In the genomic region with DNA sequence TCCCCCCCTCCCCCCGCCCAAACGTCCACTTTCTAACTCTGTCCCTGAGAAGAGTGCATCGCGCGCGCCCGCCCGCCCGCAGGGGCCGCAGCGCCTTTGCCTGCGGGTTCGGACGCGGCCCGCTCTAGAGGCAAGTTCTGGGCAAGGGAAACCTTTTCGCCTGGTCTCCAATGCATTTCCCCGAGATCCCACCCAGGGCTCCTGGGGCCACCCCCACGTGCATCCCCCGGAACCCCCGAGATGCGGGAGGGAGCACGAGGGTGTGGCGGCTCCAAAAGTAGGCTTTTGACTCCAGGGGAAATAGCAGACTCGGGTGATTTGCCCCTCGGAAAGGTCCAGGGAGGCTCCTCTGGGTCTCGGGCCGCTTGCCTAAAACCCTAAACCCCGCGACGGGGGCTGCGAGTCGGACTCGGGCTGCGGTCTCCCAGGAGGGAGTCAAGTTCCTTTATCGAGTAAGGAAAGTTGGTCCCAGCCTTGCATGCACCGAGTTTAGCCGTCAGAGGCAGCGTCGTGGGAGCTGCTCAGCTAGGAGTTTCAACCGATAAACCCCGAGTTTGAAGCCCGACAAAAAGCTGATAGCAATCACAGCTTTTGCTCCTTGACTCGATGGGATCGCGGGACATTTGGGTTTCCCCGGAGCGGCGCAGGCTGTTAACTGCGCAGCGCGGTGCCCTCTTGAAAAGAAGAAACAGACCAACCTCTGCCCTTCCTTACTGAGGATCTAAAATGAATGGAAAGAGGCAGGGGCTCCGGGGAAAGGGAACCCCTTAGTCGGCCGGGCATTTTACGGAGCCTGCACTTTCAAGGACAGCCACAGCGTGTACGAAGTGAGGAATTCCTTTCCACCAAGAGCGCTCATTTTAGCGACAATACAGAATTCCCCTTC, we compare ENCODE assay signal across 8 cellular contexts.
DNase-seq lines count a peak whose midpoint lies in the region; ATAC-seq and TF ChIP-seq lines count a peak whose summit lies in the region.

No MANE protein-coding gene starts in this region.

- no peak overlapping the region for H3K4me2 ChIP-seq in HCT116 (ENCODE audit: low read length)
- H3K4me2 ChIP-seq in neural progenitor cell = peak overlapping the region; percentile 99

- H3K36me3 ChIP-seq in HCT116 (ENCODE audit: control insufficient read depth in 1 of 2, insufficient read depth in 2 of 2, low read length in 2 of 2) (no peaks in the 10 kb centered on the region), neural progenitor cell (no peaks in the 10 kb centered on the region), WERI-Rb-1 (no peaks in the 10 kb centered on the region), A673 (ENCODE audit: insufficient read depth, low read length, poor library complexity, severe bottlenecking) (no peaks in the 10 kb centered on the region)

- CTCF ChIA-PET in HCT116 (lab: Charles Lee) (interaction anchor here (1.2 to 1.5 kb wide), 3 partner anchors 314 to 507 kb away, joined by 3 to 4 read pairs (median 3); no protein-coding TSS in a partner anchor), activated B cell treated with CpG ODN at 0.5 μM for 24 hours (lab: Charles Lee) (interaction anchor here (1.4 to 4.7 kb wide), 6 partner anchors 45 to 949 kb away, joined by 3 to 66 read pairs (median 5); a partner anchor contains a TSS), A673 (lab: Charles Lee) (no interaction called here)

- peaks cover 36% of the 10 kb centered on the region for H3F3A ChIP-seq in neural progenitor cell (ENCODE audit: low read depth)

- H4K20me1 ChIP-seq in HCT116 (ENCODE audit: insufficient read depth) (no peaks in the 10 kb centered on the region), neural progenitor cell (ENCODE audit: low read depth) (peaks cover 39% of the 10 kb centered on the region)

- H3K36me3 Mint-ChIP-seq in activated B cell treated with CpG ODN at 0.5 μM for 24 hours (ENCODE audit: low read depth) (peaks cover 11% of the 10 kb centered on the region), neural progenitor cell (no peaks in the 10 kb centered on the region)

- H2AFZ ChIP-seq in HCT116 (ENCODE audit: low read depth, low read length, poor library complexity, severe bottlenecking) (no peak overlapping the region), neural progenitor cell (replicated peaks) (peak overlapping the region; percentile 15)

- no peaks in the 10 kb centered on the region for H3K9me3 ChIP-seq in HCT116 (ENCODE audit: control insufficient read depth in 1 of 2, insufficient read depth in 1 of 2, low read depth in 1 of 2, low read length in 2 of 2)
- H3K9me3 ChIP-seq in neural progenitor cell (ENCODE audit: low read depth) = no peaks in the 10 kb centered on the region
- peaks cover 47% of the 10 kb centered on the region for H3K9me3 ChIP-seq in WERI-Rb-1 (ENCODE audit: severe bottlenecking)
- no peaks in the 10 kb centered on the region for H3K9me3 ChIP-seq in A673 (ENCODE audit: low read depth, low read length, poor library complexity, severe bottlenecking)

- peaks cover 1% of the 10 kb centered on the region for H3K27me3 Mint-ChIP-seq in activated B cell treated with CpG ODN at 0.5 μM for 24 hours
- H3K27me3 Mint-ChIP-seq in neural progenitor cell (ENCODE audit: insufficient read depth, low read depth) = peaks cover 53% of the 10 kb centered on the region

- intact Hi-C loops in HCT116 (cut with micrococcal nuclease) = no loop called here
- intact Hi-C loops in activated B cell treated with CpG ODN at 0.5 μM for 24 hours (cut with micrococcal nuclease) = loop anchor here (1.0 to 2.0 kb wide), 5 partner anchors 18 to 1138 kb away; no protein-coding TSS in a partner anchor
- intact Hi-C loops in A673 (cut with micrococcal nuclease; ENCODE audit: unreplicated experiment) = loop anchor here (5.0 kb wide), 1 partner anchor 951 kb away; no protein-coding TSS in a partner anchor

- H3K4me1 ChIP-seq in HCT116 (ENCODE audit: control insufficient read depth in 1 of 2, insufficient read depth in 2 of 2, low read length in 2 of 2) = peaks cover 10 to 24% of the 10 kb centered on the region in 2 experiments; a peak in 3 of 4 replicates
- H3K4me1 ChIP-seq in neural progenitor cell = peaks cover 21% of the 10 kb centered on the region
- peaks cover 19% of the 10 kb centered on the region for H3K4me1 ChIP-seq in A673 (ENCODE audit: insufficient read depth, low read length, poor library complexity, severe bottlenecking)

- BruUV-seq in HCT116 (replicated peaks; lab: Mats Ljungman, UMichigan) (TSS peak; percentile 56), A673 (replicated peaks; lab: Mats Ljungman, UMichigan) (no TSS peak)

- no peak for DNase-seq in HCT116 (ENCODE audit: low read depth, low spot score)
- peak; percentile 34 for DNase-seq in activated B cell treated with CpG ODN at 0.5 μM for 24 hours
- DNase-seq in fibroblast of peridontal ligament (ENCODE audit: extremely low read depth) = peak; percentile 60
- peak; percentile 72 for DNase-seq in neural progenitor cell (ENCODE audit: low spot score)
- DNase-seq in SIG-M5 treated with dmso at 0.1 percent for 504 hours (lab: John Stamatoyannopoulos, UW; ENCODE audit: unreplicated experiment) = no peak
- no peak for DNase-seq in WERI-Rb-1
- DNase-seq in A673 (ENCODE audit: low spot score) = no peak

- H3K27me3 ChIP-seq in HCT116 (ENCODE audit: insufficient read depth, low read length) (no peaks in the 10 kb centered on the region), neural progenitor cell (peaks cover 99% of the 10 kb centered on the region), WERI-Rb-1 (ENCODE audit: insufficient read depth, low read depth, severe bottlenecking) (peaks cover 98% of the 10 kb centered on the region), A673 (replicated peaks; ENCODE audit: insufficient read depth, low read depth, low read length, poor library complexity) (peaks cover 89% of the 10 kb centered on the region)

- peak overlapping the region; percentile 71 for H3K4me3 Mint-ChIP-seq in activated B cell treated with CpG ODN at 0.5 μM for 24 hours
- H3K4me3 Mint-ChIP-seq in neural progenitor cell = peak overlapping the region; percentile 39

- H3K27ac Mint-ChIP-seq in activated B cell treated with CpG ODN at 0.5 μM for 24 hours (no peak overlapping the region), neural progenitor cell (no peak overlapping the region)

- POLR2A ChIA-PET in HCT116 (lab: Charles Lee) = no interaction called here
- POLR2A ChIA-PET in activated B cell treated with CpG ODN at 0.5 μM for 24 hours (lab: Charles Lee) = interaction anchor here (1.0 to 5.8 kb wide), 13 partner anchors 34 to 949 kb away, joined by 3 to 290 read pairs (median 7); a partner anchor contains a TSS
- POLR2A ChIA-PET in A673 (lab: Charles Lee; ENCODE audit: low non-redundant PET) = no interaction called here

- no peak for TF ChIP-seq POLR2A in HCT116 (IDR thresholded peaks at IDR 0.05; ENCODE audit: borderline replicate concordance, extremely low read depth, insufficient read depth, insufficient read length)

- H3K4me1 Mint-ChIP-seq in activated B cell treated with CpG ODN at 0.5 μM for 24 hours = peaks cover 41% of the 10 kb centered on the region
- peaks cover 19% of the 10 kb centered on the region for H3K4me1 Mint-ChIP-seq in neural progenitor cell

- ATAC-seq in HCT116 (no peak), activated B cell treated with CpG ODN at 0.5 μM for 24 hours (ENCODE audit: low read depth) (no peak), GM18909 (IDR thresholded peaks at IDR 0.05; ENCODE audit: poor library complexity, unreplicated experiment) (no peak)

- H3K9me3 Mint-ChIP-seq in activated B cell treated with CpG ODN at 0.5 μM for 24 hours (no peaks in the 10 kb centered on the region), neural progenitor cell (no peaks in the 10 kb centered on the region)

- RAD21 ChIA-PET in HCT116 (lab: Charles Lee; ENCODE audit: low non-redundant PET in 1 of 2, low total read pairs in 2 of 2, uncharacterized antibody in 2 of 2, unreplicated experiment in 2 of 2) = interaction anchor here in 1 of 2 experiments (1.2 kb wide), 1 partner anchor 145 kb away, joined by 6 read pairs; no protein-coding TSS in a partner anchor

- H3K79me2 ChIP-seq in HCT116 (ENCODE audit: insufficient read depth, low read length) = peaks cover 21% of the 10 kb centered on the region
- no peaks in the 10 kb centered on the region for H3K79me2 ChIP-seq in neural progenitor cell (ENCODE audit: low read depth)

- TF ChIP-seq CTCF in HCT116 (IDR thresholded peaks at IDR 0.05 in 2 of 3, conservative IDR thresholded peaks at IDR 0.05 in 1 of 3; ENCODE audit: borderline replicate concordance in 1 of 3, insufficient read depth in 1 of 3, low read depth in 2 of 3, low read length in 2 of 3) = no peak
- no peak for TF ChIP-seq CTCF in activated B cell treated with CpG ODN at 0.5 μM for 24 hours (IDR thresholded peaks at IDR 0.05)
- TF ChIP-seq CTCF in neural progenitor cell (IDR thresholded peaks at IDR 0.05) = no peak
- TF ChIP-seq CTCF in WERI-Rb-1 (IDR thresholded peaks at IDR 0.05; ENCODE audit: low read depth, low read length) = no peak
- TF ChIP-seq CTCF in A673 (conservative IDR thresholded peaks at IDR 0.05; ENCODE audit: low read depth, low read length) = no peak

- H3K27ac ChIP-seq in HCT116 (ENCODE audit: low read depth, low read length) (no peak overlapping the region), neural progenitor cell (no peak overlapping the region), WERI-Rb-1 (no peak overlapping the region), A673 (ENCODE audit: low read depth, low read length, poor library complexity, severe bottlenecking) (no peak overlapping the region)

- no peaks in the 10 kb centered on the region for H3K9me2 ChIP-seq in HCT116 (ENCODE audit: insufficient read depth)

- no peak for TF ChIP-seq RAD21 in HCT116 (IDR thresholded peaks at IDR 0.05; ENCODE audit: low read depth)

- H3K4me3 ChIP-seq in HCT116 (replicated peaks in 1 of 2; ENCODE audit: low read depth in 1 of 2, low read length in 2 of 2) (no peak overlapping the region), neural progenitor cell (peak overlapping the region; percentile 62), WERI-Rb-1 (ENCODE audit: low read depth, low read length) (no peak overlapping the region), A673 (ENCODE audit: low read depth, low read length, poor library complexity, severe bottlenecking) (no peak overlapping the region)

- H3K9ac ChIP-seq in HCT116 (ENCODE audit: low read length) (no peak overlapping the region), neural progenitor cell (no peak overlapping the region)

Comparison
In these comparisons a context has a peak if more than half of its experiments do, and no peak if none do; other contexts are left out.
1. DNase-seq: peak in activated B cell treated with CpG ODN at 0.5 μM for 24 hours (single experiment), fibroblast of peridontal ligament (single experiment) and neural progenitor cell (single experiment); none in HCT116 (single experiment), SIG-M5 treated with dmso at 0.1 percent for 504 hours (single experiment), WERI-Rb-1 (single experiment) and A673 (single experiment).